ENCODE assay signal across 8 cellular contexts in genomic region chr10:77531441-77532001, GRCh38.
A peak's percentile ranks its signal among the peaks of the same experiment; 100 is the strongest.
DNase-seq lines count a peak whose midpoint lies in the region; FAIRE-seq and TF ChIP-seq lines count a peak whose summit lies in the region.

No MANE protein-coding gene starts in this region.

- H3K9me3 ChIP-seq in adrenal gland (replicated peaks in 1 of 3), result no peaks in the 10 kb centered on the region

- WGBS in adrenal gland, 4 donors, result 13 to 20% (median 17%) methylated on average over 10 of the region's 10 CpGs

- peak overlapping the region in 3 of 5 donors; percentile 36 to 81 (median 64) for H3K27ac ChIP-seq in adrenal gland

- peak; percentile 19 for DNase-seq in NCI-H2227 (lab: John Stamatoyannopoulos, UW; ENCODE audit: unreplicated experiment)
- no peak for DNase-seq in NCI-H2227 treated with DMSO at 0.1 percent for 48 hours (lab: John Stamatoyannopoulos, UW)
- DNase-seq in adrenal gland, result peak; percentile 78 to 93 (median 85)
- DNase-seq in inferior parietal cortex (ENCODE audit: extremely low spot score), result peak; percentile 34
- peak; percentile 84 for DNase-seq in urothelium cell line (ENCODE audit: low spot score)
- no peak for DNase-seq in NCI-H1930 (lab: John Stamatoyannopoulos, UW)
- DNase-seq in HuH-7.5 (ENCODE audit: low spot score), result no peak
- DNase-seq in KBM-7, result no peak

- no peak overlapping the region for H3K4me3 ChIP-seq in adrenal gland

- in situ Hi-C loops in KBM-7 (cut with MboI; ENCODE audit: low pct_unique_long_range_greater_than_20kb, low sequenced_read_pairs), result no loop called here

- no peak for TF ChIP-seq POLR2A in adrenal gland (IDR thresholded peaks at IDR 0.05)

- H3K36me3 ChIP-seq in adrenal gland (replicated peaks in 1 of 2), result no peaks in the 10 kb centered on the region

- no peak for TF ChIP-seq CTCF in adrenal gland (IDR thresholded peaks at IDR 0.05)

- FAIRE-seq in urothelium cell line (lab: Jason Lieb, UNC), result peak; percentile 87

- no peaks in the 10 kb centered on the region for H3K27me3 ChIP-seq in adrenal gland

- intact Hi-C loops in adrenal gland (cut with DNase I), result no loop called here

- H3K4me1 ChIP-seq in adrenal gland (replicated peaks in 1 of 2), result peaks cover 19 to 29% of the 10 kb centered on the region in 2 donors

Comparison
In these comparisons a context has a peak if more than half of its experiments do, and no peak if none do; other contexts are left out.
1. DNase-seq: peak in NCI-H2227 (single experiment), adrenal gland (7 of 7), inferior parietal cortex (single experiment) and urothelium cell line (single experiment); none in NCI-H2227 treated with DMSO at 0.1 percent for 48 hours (single experiment), NCI-H1930 (0 of 2), HuH-7.5 (single experiment) and KBM-7 (single experiment).